In the genomic region with DNA sequence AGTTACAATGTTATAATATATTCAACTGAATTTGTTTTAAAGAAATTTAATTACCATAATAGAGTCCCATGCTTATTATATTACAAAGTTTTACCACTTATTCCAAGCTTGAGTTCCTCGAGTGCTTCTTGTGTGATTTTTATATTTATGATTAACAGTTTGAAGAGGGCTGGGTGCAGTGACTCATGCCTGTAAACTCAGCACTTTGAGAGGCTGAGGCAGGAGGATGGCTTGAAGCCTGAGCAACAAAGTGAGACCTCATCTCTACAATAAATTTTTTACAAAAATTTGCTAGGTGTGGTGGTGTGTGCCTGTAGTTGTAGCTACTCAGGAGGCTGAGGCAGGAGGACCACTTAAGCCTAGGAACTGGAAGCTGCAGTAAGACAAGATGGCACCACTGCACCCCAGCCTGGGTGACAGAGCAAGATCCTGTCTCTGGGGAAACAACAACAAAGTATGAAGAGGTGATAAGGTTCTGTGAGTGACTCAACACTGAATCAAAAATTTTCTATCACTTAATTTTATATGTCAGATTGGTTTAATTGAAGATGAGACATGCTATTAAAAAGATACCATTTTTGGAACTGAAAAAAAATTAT, we compare ENCODE assay signal across 1 cellular context.
TF ChIP-seq lines count a peak whose summit lies in the region.

No MANE protein-coding gene starts in this region.

TF ChIP-seq in HCT116, 20 proteins besides CTCF, POLR2A, EP300 and RAD21 (continued from another document):
- TF ChIP-seq, protein P1, sequence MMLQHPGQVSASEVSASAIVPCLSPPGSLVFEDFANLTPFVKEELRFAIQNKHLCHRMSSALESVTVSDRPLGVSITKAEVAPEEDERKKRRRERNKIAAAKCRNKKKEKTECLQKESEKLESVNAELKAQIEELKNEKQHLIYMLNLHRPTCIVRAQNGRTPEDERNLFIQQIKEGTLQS (IDR thresholded peaks at IDR 0.05) = no peak
- TF ChIP-seq, protein P2, sequence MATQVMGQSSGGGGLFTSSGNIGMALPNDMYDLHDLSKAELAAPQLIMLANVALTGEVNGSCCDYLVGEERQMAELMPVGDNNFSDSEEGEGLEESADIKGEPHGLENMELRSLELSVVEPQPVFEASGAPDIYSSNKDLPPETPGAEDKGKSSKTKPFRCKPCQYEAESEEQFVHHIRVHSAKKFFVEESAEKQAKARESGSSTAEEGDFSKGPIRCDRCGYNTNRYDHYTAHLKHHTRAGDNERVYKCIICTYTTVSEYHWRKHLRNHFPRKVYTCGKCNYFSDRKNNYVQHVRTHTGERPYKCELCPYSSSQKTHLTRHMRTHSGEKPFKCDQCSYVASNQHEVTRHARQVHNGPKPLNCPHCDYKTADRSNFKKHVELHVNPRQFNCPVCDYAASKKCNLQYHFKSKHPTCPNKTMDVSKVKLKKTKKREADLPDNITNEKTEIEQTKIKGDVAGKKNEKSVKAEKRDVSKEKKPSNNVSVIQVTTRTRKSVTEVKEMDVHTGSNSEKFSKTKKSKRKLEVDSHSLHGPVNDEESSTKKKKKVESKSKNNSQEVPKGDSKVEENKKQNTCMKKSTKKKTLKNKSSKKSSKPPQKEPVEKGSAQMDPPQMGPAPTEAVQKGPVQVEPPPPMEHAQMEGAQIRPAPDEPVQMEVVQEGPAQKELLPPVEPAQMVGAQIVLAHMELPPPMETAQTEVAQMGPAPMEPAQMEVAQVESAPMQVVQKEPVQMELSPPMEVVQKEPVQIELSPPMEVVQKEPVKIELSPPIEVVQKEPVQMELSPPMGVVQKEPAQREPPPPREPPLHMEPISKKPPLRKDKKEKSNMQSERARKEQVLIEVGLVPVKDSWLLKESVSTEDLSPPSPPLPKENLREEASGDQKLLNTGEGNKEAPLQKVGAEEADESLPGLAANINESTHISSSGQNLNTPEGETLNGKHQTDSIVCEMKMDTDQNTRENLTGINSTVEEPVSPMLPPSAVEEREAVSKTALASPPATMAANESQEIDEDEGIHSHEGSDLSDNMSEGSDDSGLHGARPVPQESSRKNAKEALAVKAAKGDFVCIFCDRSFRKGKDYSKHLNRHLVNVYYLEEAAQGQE (IDR thresholded peaks at IDR 0.05; ENCODE audit: low read depth) = no peak
- no peak for TF ChIP-seq EZH2 (IDR thresholded peaks at IDR 0.05)
